Comparison of ENCODE assay signal across 23 cellular contexts in the genomic region with DNA sequence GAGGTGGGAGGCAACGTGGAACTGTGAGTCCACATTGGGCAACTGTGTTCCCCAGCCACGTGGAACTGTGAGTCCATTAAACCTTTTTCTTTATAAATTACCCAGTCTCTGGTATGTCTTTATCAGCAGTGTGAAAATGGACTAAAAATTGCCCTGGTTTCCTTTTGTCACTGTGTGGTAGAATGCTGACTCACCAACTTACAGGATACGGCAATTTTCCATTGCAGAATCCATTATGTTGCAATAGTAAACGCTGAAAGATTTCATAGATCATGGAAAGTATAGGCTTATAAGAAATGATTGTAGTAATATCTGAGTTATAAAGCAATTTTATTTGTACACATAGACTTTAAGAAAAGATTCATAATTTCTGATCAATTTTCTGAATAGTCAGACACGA.
DNase-seq lines count a peak whose midpoint lies in the region; ATAC-seq and TF ChIP-seq lines count a peak whose summit lies in the region.
"Had no signal": no experiment of that assay in that cellular context is flagged by ENCODE, and none has a peak within 500 bp of the region (broad histone marks: within the 10 kb centered on the region; RNA-seq: fewer than 3 reads in every experiment).

No MANE protein-coding gene starts in this region.

- DNase-seq in NOMO-1 (lab: John Stamatoyannopoulos, UW; ENCODE audit: unreplicated experiment in 2 of 2) (peak; percentile 14 to 79), NOMO-1 treated with dmso at 0.1 percent for 144 hours (lab: John Stamatoyannopoulos, UW; ENCODE audit: unreplicated experiment) (no peak), RPMI7951 (ENCODE audit: low read depth) (peak; percentile 6), epithelial cell of esophagus (ENCODE audit: low read depth) (peak; percentile 14), stromal cell of bone marrow (ENCODE audit: low read depth) (peak; percentile 17), coronary artery (ENCODE audit: low spot score) (no peak)
- DNase-seq: activated CD4-positive, alpha-beta memory T cell treated with anti-CD3 and anti-CD28 coated beads, Interleukin-2, amount 10 ng/mL, durations not matched to agents 7 days and 5 days; caudate nucleus; CD4-positive, CD25-positive, alpha-beta regulatory T cell; DMS79; effector CD8-positive, alpha-beta T cell; HFFc6; hypothalamus; NCI-H2081; NCI-H524; psoas muscle; spleen; thyroid gland; WERI-Rb-1 had no signal

- H3K27ac ChIP-seq in coronary artery, result no peak overlapping the region
- H3K27ac ChIP-seq: 22Rv1, psoas muscle, WERI-Rb-1 had no signal

- H3K4me3 ChIP-seq in epithelial cell of esophagus (ENCODE audit: low read length) (no peak overlapping the region), coronary artery (no peak overlapping the region)
- H3K4me3 ChIP-seq: psoas muscle, spleen, thyroid gland had no signal

- ATAC-seq in GM18498 (IDR thresholded peaks at IDR 0.05; ENCODE audit: unreplicated experiment), result no peak
- ATAC-seq in GM18907 (IDR thresholded peaks at IDR 0.05; ENCODE audit: unreplicated experiment), result no peak
- ATAC-seq: psoas muscle; stimulated activated effector memory CD8-positive, alpha-beta T cell treated with anti-CD3 and anti-CD28 coated beads, Interleukin-12 subunit alpha, Interleukin-12 subunit beta, amount 100 ng/mL, for 72 hours had no signal

- no peak for TF ChIP-seq CTCF in epithelial cell of esophagus (IDR thresholded peaks at IDR 0.05; ENCODE audit: insufficient read depth, low read depth, low read length, missing control alignments)
- TF ChIP-seq CTCF in coronary artery (IDR thresholded peaks at IDR 0.05), result no peak

Comparison
In these comparisons a context has a peak if more than half of its experiments do, and no peak if none do; other contexts are left out.
1. DNase-seq: peak in NOMO-1 (2 of 2), RPMI7951 (single experiment), epithelial cell of esophagus (single experiment) and stromal cell of bone marrow (single experiment); none in NOMO-1 treated with dmso at 0.1 percent for 144 hours (single experiment) and coronary artery (single experiment).